Comparison of ENCODE assay signal across 10 cellular contexts in genomic region chr16:89395150-89396142, GRCh38.
DNase-seq lines count a peak whose midpoint lies in the region; ATAC-seq and TF ChIP-seq lines count a peak whose summit lies in the region.
"Had no signal": no experiment of that assay in that cellular context is flagged by ENCODE, and none has a peak within 500 bp of the region (broad histone marks: within the 10 kb centered on the region; RNA-seq: fewer than 3 reads in every experiment).

No MANE protein-coding gene starts in this region.

- no peak for TF ChIP-seq CTCF in fibroblast of mammary gland (conservative IDR thresholded peaks at IDR 0.05; ENCODE audit: control insufficient read depth, insufficient read depth, low read depth, low read length)

- H3K27ac ChIP-seq in SJSA1: no peak overlapping the region
- H3K27ac ChIP-seq: KMS-11 had no signal

- DNase-seq in GM03348 (ENCODE audit: low spot score) (peak; percentile 96), SJSA1 (ENCODE audit: low read depth in 1 of 2, low spot score in 2 of 2) (peak; percentile 80 to 90), fibroblast of mammary gland (ENCODE audit: low read depth) (peak; percentile 99), nucleus accumbens (lab: John Stamatoyannopoulos, UW) (peak in 50 of 56 donors; percentile 16 to 88 (median 65)), NOMO-1 treated with dmso at 0.1 percent for 144 hours (lab: John Stamatoyannopoulos, UW; ENCODE audit: unreplicated experiment) (no peak), COR-L47 (lab: John Stamatoyannopoulos, UW) (no peak)
- DNase-seq: naive B cell had no signal

- peaks cover 29% of the 10 kb centered on the region for H3K36me3 ChIP-seq in SJSA1

- ATAC-seq in HG03521 (IDR thresholded peaks at IDR 0.05; ENCODE audit: unreplicated experiment) (no peak), GM21367 (IDR thresholded peaks at IDR 0.05; ENCODE audit: unreplicated experiment) (no peak)

- no peaks in the 10 kb centered on the region for H3K9me3 ChIP-seq in SJSA1 (replicated peaks)

- no peaks in the 10 kb centered on the region for H3K27me3 ChIP-seq in SJSA1 (replicated peaks)

- no peak overlapping the region for H3K4me3 ChIP-seq in SJSA1
- H3K4me3 ChIP-seq in fibroblast of mammary gland (ENCODE audit: control insufficient read depth, low read depth, low read length): no peak overlapping the region

- peaks cover 15% of the 10 kb centered on the region for H3K4me1 ChIP-seq in SJSA1 (replicated peaks)

Comparison
In these comparisons a context has a peak if more than half of its experiments do, and no peak if none do; other contexts are left out.
1. DNase-seq: peak in GM03348 (single experiment), SJSA1 (2 of 2), fibroblast of mammary gland (single experiment) and nucleus accumbens (50 of 56); none in NOMO-1 treated with dmso at 0.1 percent for 144 hours (single experiment) and COR-L47 (single experiment).